In genomic region chr17:8227238-8227581, GRCh38 we compare ENCODE assay signal across 8 cellular contexts. TPM values are rescaled to one million over a fixed set of nuclear protein-coding genes. Genes with fewer than 3 reads are reported as not detected.
DNase-seq lines count a peak whose midpoint lies in the region; ATAC-seq, FAIRE-seq and TF ChIP-seq lines count a peak whose summit lies in the region.

No MANE protein-coding gene starts in this region.

- H3K27ac Mint-ChIP-seq in activated T-cell treated with anti-CD3 and anti-CD28 coated beads, Interleukin-2, amount 50 U/mL, for 24 hours, result peak overlapping the region; percentile 94

- H3K27me3 ChIP-seq in thoracic aorta (replicated peaks; ENCODE audit: insufficient read depth), result no peaks in the 10 kb centered on the region

- H3K9me3 ChIP-seq in kidney (ENCODE audit: control insufficient read depth in 1 of 2, low read length in 2 of 2) (no peaks in the 10 kb centered on the region), thoracic aorta (no peaks in the 10 kb centered on the region)

- FAIRE-seq in kidney (lab: Jason Lieb, UNC), result no peak

- H3K4me3 Mint-ChIP-seq in activated T-cell treated with anti-CD3 and anti-CD28 coated beads, Interleukin-2, amount 50 U/mL, for 24 hours, result peak overlapping the region; percentile 69

- no peaks in the 10 kb centered on the region for H3K27me3 Mint-ChIP-seq in activated T-cell treated with anti-CD3 and anti-CD28 coated beads, Interleukin-2, amount 50 U/mL, for 24 hours

- H3K9ac ChIP-seq in kidney (ENCODE audit: low read length in 2 of 2), result no peak overlapping the region

- TF ChIP-seq CTCF in kidney (IDR thresholded peaks at IDR 0.05; ENCODE audit: borderline replicate concordance, extremely low read depth, insufficient read depth) (no peak), thoracic aorta (IDR thresholded peaks at IDR 0.05) (no peak), GM13977 (IDR thresholded peaks at IDR 0.05; ENCODE audit: extremely low read depth, insufficient read depth, missing control alignments) (no peak)

- H3K4me1 ChIP-seq in kidney (ENCODE audit: control insufficient read depth in 1 of 2, insufficient read depth in 1 of 2, low read depth in 1 of 2, low read length in 2 of 2) (peaks cover 5 to 13% of the 10 kb centered on the region in 2 donors), thoracic aorta (ENCODE audit: control insufficient read depth in 1 of 2, low read depth in 2 of 2) (peaks cover 7 to 21% of the 10 kb centered on the region in 2 donors)

- in situ Hi-C loops in GM13977 (cut with MboI; ENCODE audit: low pct_unique_long_range_greater_than_20kb, low sequenced_read_pairs, unreplicated experiment), result no loop called here

- no peak for DNase-seq in activated T-cell treated with anti-CD3 and anti-CD28 coated beads, Interleukin-2, amount 50 U/mL, for 24 hours
- no peak for DNase-seq in activated T-cell treated with anti-CD3 and anti-CD28 coated beads for 4 hours
- DNase-seq in kidney, result peak; percentile 43
- no peak for DNase-seq in thoracic aorta (ENCODE audit: low spot score)
- DNase-seq in NCI-H1694 treated with DMSO at 0.1 percent for 48 hours (lab: John Stamatoyannopoulos, UW), result no peak
- DNase-seq in GM13977 (ENCODE audit: low spot score), result no peak
- no peak for DNase-seq in H4 (ENCODE audit: low spot score)

- peaks cover 47% of the 10 kb centered on the region for H3K4me1 Mint-ChIP-seq in activated T-cell treated with anti-CD3 and anti-CD28 coated beads, Interleukin-2, amount 50 U/mL, for 24 hours (ENCODE audit: low read depth)

- no peak for ATAC-seq in thoracic aorta (ENCODE audit: insufficient number of reproducible peaks, low FRiP score, low read depth)

- H3K9me3 Mint-ChIP-seq in activated T-cell treated with anti-CD3 and anti-CD28 coated beads, Interleukin-2, amount 50 U/mL, for 24 hours, result no peaks in the 10 kb centered on the region

- H3K27ac ChIP-seq in angular gyrus (ENCODE audit: low read depth, low read length) (peak overlapping the region; percentile 90), kidney (ENCODE audit: low read depth in 2 of 2, low read length in 2 of 2) (no peak overlapping the region), thoracic aorta (peak overlapping the region; percentile 60 to 74)

- peaks cover 33 to 49% of the 10 kb centered on the region in 2 donors for H3K36me3 ChIP-seq in kidney (ENCODE audit: control insufficient read depth in 1 of 2, insufficient read depth in 2 of 2, low read length in 2 of 2)
- H3K36me3 ChIP-seq in thoracic aorta, result peaks cover 48% of the 10 kb centered on the region

- H3K4me3 ChIP-seq in kidney (ENCODE audit: low read length in 2 of 2) (peak overlapping the region in 1 of 2 donors; percentile 29), thoracic aorta (peak overlapping the region; percentile 64)

- H3K36me3 Mint-ChIP-seq in activated T-cell treated with anti-CD3 and anti-CD28 coated beads, Interleukin-2, amount 50 U/mL, for 24 hours (ENCODE audit: low read depth), result peaks cover 67% of the 10 kb centered on the region

- intact Hi-C loops in kidney (cut with DNase I), result no loop called here

RNA-seq across cellular contexts. Expression of gene AURKB, which starts 16.8 kb away (rescaled TPM):
- total RNA-seq in kidney (2.8 TPM), thoracic aorta (1 to 10 TPM in 1 of 2 donors, not detected in 1; 1.6 TPM)
- polyA plus RNA-seq in kidney (ENCODE audit: insufficient read depth, low read depth, low replicate concordance), result 0.43 TPM
- total RNA-seq in H4 (2014; rRNA removed; shearing (Covaris generic)), result 33.4 and 50.5 TPM in 2 replicates

RNA-seq across cellular contexts. Expression of gene CTC1, which starts 20.6 kb away (rescaled TPM):
- total RNA-seq in kidney, result 57.2 TPM
- 12.2 TPM for polyA plus RNA-seq in kidney (ENCODE audit: insufficient read depth, low read depth, low replicate concordance)
- 10 to 100 TPM; 25.3 to 38.6 TPM for total RNA-seq in thoracic aorta
- 3.0 and 3.3 TPM in 2 replicates for total RNA-seq in H4 (2014; rRNA removed; shearing (Covaris generic))

RNA-seq across cellular contexts. Expression of gene PFAS, which starts 21.9 kb away (rescaled TPM):
- 49.5 TPM for total RNA-seq in kidney
- 7.6 TPM for polyA plus RNA-seq in kidney (ENCODE audit: insufficient read depth, low read depth, low replicate concordance)
- 10 to 100 TPM; 13.2 to 15.2 TPM for total RNA-seq in thoracic aorta
- total RNA-seq in H4 (2014; rRNA removed; shearing (Covaris generic)), result 13.5 and 18.4 TPM in 2 replicates

RNA-seq across cellular contexts. Expression of gene BORCS6, which starts 37.2 kb away (rescaled TPM):
- total RNA-seq in kidney (8.6 TPM), thoracic aorta (10 to 100 TPM; 11.9 to 13.8 TPM)
- 15.4 TPM for polyA plus RNA-seq in kidney (ENCODE audit: insufficient read depth, low read depth, low replicate concordance)
- total RNA-seq in H4 (2014; rRNA removed; shearing (Covaris generic)), result 0.62 and 0.68 TPM in 2 replicates

RNA-seq across cellular contexts. Expression of gene TMEM107, which starts 51.0 kb away (rescaled TPM):
- total RNA-seq in kidney (23.4 TPM), thoracic aorta (10 to 100 TPM in 1 of 2 donors, 1 to 10 TPM in 1; 8.4 to 32.1 TPM)
- 24.6 TPM for polyA plus RNA-seq in kidney (ENCODE audit: insufficient read depth, low read depth, low replicate concordance)
- 1.7 and 13.3 TPM in 2 replicates for total RNA-seq in H4 (2014; rRNA removed; shearing (Covaris generic))

Comparison
In these comparisons a context has a peak if more than half of its experiments do, and no peak if none do; other contexts are left out.
1. H3K27ac ChIP-seq: peak in angular gyrus (single experiment) and thoracic aorta (2 of 2); none in kidney (0 of 2).